ENCODE assay signal across 1 cellular context in genomic region chr10:102450374-102451104, GRCh38.
TF ChIP-seq lines count a peak whose summit lies in the region.

No MANE protein-coding gene starts in this region.

TF ChIP-seq in HepG2, 621 proteins besides CTCF, POLR2A, EP300 and RAD21 (continued from another document):
- TF ChIP-seq MAZ (IDR thresholded peaks at IDR 0.05; ENCODE audit: borderline replicate concordance, low read depth, low read length) (0 out of 2 replicates have a peak, but pooled peaks have one; percentile 20), MAZ (CRISPR knock-in tag; IDR thresholded peaks at IDR 0.05; ENCODE audit: low read depth) (peak; percentile 94), YEATS4 (CRISPR knock-in tag; IDR thresholded peaks at IDR 0.05; ENCODE audit: borderline replicate concordance) (peak; percentile 96), ZNF563 (CRISPR knock-in tag; IDR thresholded peaks at IDR 0.05) (peak; percentile 80), HOXA7 (CRISPR knock-in tag; IDR thresholded peaks at IDR 0.05) (no peak), NRL (CRISPR knock-in tag; IDR thresholded peaks at IDR 0.05; ENCODE audit: borderline replicate concordance) (no peak), SPEN (CRISPR knock-in tag; IDR thresholded peaks at IDR 0.05; ENCODE audit: low read depth) (peak; percentile 69; the same call in 1 of the 2 replicates), ZNF749 (CRISPR knock-in tag; IDR thresholded peaks at IDR 0.05; ENCODE audit: borderline replicate concordance) (no peak), KDM5B (CRISPR knock-in tag; IDR thresholded peaks at IDR 0.05; ENCODE audit: borderline replicate concordance) (no peak), ZIK1 (CRISPR knock-in tag; IDR thresholded peaks at IDR 0.05; ENCODE audit: borderline replicate concordance, low read depth) (0 out of 2 replicates have a peak, but pooled peaks have one; percentile 27), TMF1 (CRISPR knock-in tag; IDR thresholded peaks at IDR 0.05; ENCODE audit: low read depth) (peak; percentile 79; the same call in 1 of the 2 replicates), MYC (CRISPR knock-in tag; IDR thresholded peaks at IDR 0.05; ENCODE audit: borderline replicate concordance) (peak; percentile 88), TOPORS (CRISPR knock-in tag; IDR thresholded peaks at IDR 0.05) (peak; percentile 94), CREB1 (IDR thresholded peaks at IDR 0.05) (peak; percentile 54; the same call in 1 of the 2 replicates), CREB1 (CRISPR knock-in tag; IDR thresholded peaks at IDR 0.05) (no peak), ZNF567 (CRISPR knock-in tag; IDR thresholded peaks at IDR 0.05; ENCODE audit: borderline replicate concordance) (0 out of 2 replicates have a peak, but pooled peaks have one; percentile 21), MXD4 (CRISPR knock-in tag; IDR thresholded peaks at IDR 0.05) (peak; percentile 65; the same call in 1 of the 2 replicates), TCF7 (IDR thresholded peaks at IDR 0.05; ENCODE audit: low read depth) (no peak), BORCS8-MEF2B (CRISPR knock-in tag; IDR thresholded peaks at IDR 0.05) (peak; percentile 86), YY1 (IDR thresholded peaks at IDR 0.05; ENCODE audit: insufficient read depth, insufficient replicate concordance, low read depth, low read length) (peak; percentile 81), SIN3A (IDR thresholded peaks at IDR 0.05; ENCODE audit: borderline replicate concordance, low read depth, low read length) (no peak; the same call in 1 of the 2 replicates), ARHGAP35 (CRISPR knock-in tag; IDR thresholded peaks at IDR 0.05; ENCODE audit: borderline replicate concordance) (no peak), ZNF180 (CRISPR knock-in tag; IDR thresholded peaks at IDR 0.05; ENCODE audit: borderline replicate concordance, low read depth) (no peak), TAF1 (CRISPR knock-in tag; IDR thresholded peaks at IDR 0.05) (peak; percentile 71; the same call in 1 of the 2 replicates), SMAD3 (CRISPR knock-in tag; IDR thresholded peaks at IDR 0.05) (no peak), THAP11 (CRISPR knock-in tag; IDR thresholded peaks at IDR 0.05) (peak; percentile 72), ZNF296 (CRISPR knock-in tag; conservative IDR thresholded peaks at IDR 0.05) (no peak), ZNF546 (CRISPR knock-in tag; conservative IDR thresholded peaks at IDR 0.05) (no peak), ZNF225 (CRISPR knock-in tag; IDR thresholded peaks at IDR 0.05) (no peak), ZNF570 (CRISPR knock-in tag; IDR thresholded peaks at IDR 0.05; ENCODE audit: borderline replicate concordance) (0 out of 2 replicates have a peak, but pooled peaks have one; percentile 33), ZNF331 (CRISPR knock-in tag; IDR thresholded peaks at IDR 0.05) (0 out of 2 replicates have a peak, but pooled peaks have one; percentile 28), HBP1 (CRISPR knock-in tag; IDR thresholded peaks at IDR 0.05; ENCODE audit: low read depth) (no peak), BCL3 (CRISPR knock-in tag; IDR thresholded peaks at IDR 0.05) (peak; percentile 65; the same call in 1 of the 2 replicates), CCDC6 (CRISPR knock-in tag; IDR thresholded peaks at IDR 0.05) (peak; percentile 75; the same call in 1 of the 2 replicates), ZBED4 (CRISPR knock-in tag; IDR thresholded peaks at IDR 0.05; ENCODE audit: borderline replicate concordance) (peak; percentile 56), ARID4A (CRISPR knock-in tag; IDR thresholded peaks at IDR 0.05; ENCODE audit: borderline replicate concordance) (peak; percentile 62; the same call in 1 of the 2 replicates), ZSCAN21 (CRISPR knock-in tag; IDR thresholded peaks at IDR 0.05; ENCODE audit: borderline replicate concordance) (peak; percentile 85), ZNF256 (CRISPR knock-in tag; conservative IDR thresholded peaks at IDR 0.05) (0 out of 2 replicates have a peak, but pooled peaks have one; percentile 41), PHF21A (CRISPR knock-in tag; IDR thresholded peaks at IDR 0.05) (no peak; the same call in 1 of the 2 replicates), TBX2 (CRISPR knock-in tag; IDR thresholded peaks at IDR 0.05; ENCODE audit: borderline replicate concordance) (peak; percentile 57; the same call in 1 of the 2 replicates), ZNF234 (CRISPR knock-in tag; conservative IDR thresholded peaks at IDR 0.05) (no peak), HNRNPL (IDR thresholded peaks at IDR 0.05; ENCODE audit: low read depth, low read length) (no peak), ZNF253 (CRISPR knock-in tag; IDR thresholded peaks at IDR 0.05; ENCODE audit: borderline replicate concordance) (no peak; the same call in 1 of the 2 replicates), DRAP1 (CRISPR knock-in tag; IDR thresholded peaks at IDR 0.05) (peak; percentile 50; the same call in 1 of the 2 replicates), KLF6 (CRISPR knock-in tag; IDR thresholded peaks at IDR 0.05) (peak; percentile 45; the same call in 1 of the 2 replicates), NR0B2 (CRISPR knock-in tag; IDR thresholded peaks at IDR 0.05) (peak; percentile 76; the same call in 1 of the 2 replicates), U2AF1 (optimal IDR thresholded peaks at IDR 0.05; ENCODE audit: low read depth, low read length) (no peak), NFKBIZ (CRISPR knock-in tag; IDR thresholded peaks at IDR 0.05) (no peak), ZNF451 (CRISPR knock-in tag; IDR thresholded peaks at IDR 0.05) (peak; percentile 83; the same call in 1 of the 2 replicates), SAFB2 (CRISPR knock-in tag; IDR thresholded peaks at IDR 0.05; ENCODE audit: borderline replicate concordance, low read depth) (no peak; the same call in 1 of the 2 replicates), SNAPC2 (CRISPR knock-in tag; IDR thresholded peaks at IDR 0.05) (peak; percentile 77; the same call in 1 of the 2 replicates), ZNF644 (CRISPR knock-in tag; IDR thresholded peaks at IDR 0.05; ENCODE audit: low read depth) (no peak), ZNF530 (CRISPR knock-in tag; IDR thresholded peaks at IDR 0.05; ENCODE audit: low read depth) (0 out of 2 replicates have a peak, but pooled peaks have one; percentile 67), KAT7 (CRISPR knock-in tag; IDR thresholded peaks at IDR 0.05; ENCODE audit: borderline replicate concordance) (no peak), IKZF1 (IDR thresholded peaks at IDR 0.05) (no peak), STAG1 (CRISPR knock-in tag; IDR thresholded peaks at IDR 0.05) (no peak), ONECUT2 (CRISPR knock-in tag; IDR thresholded peaks at IDR 0.05) (no peak)
